Comparison of ENCODE assay signal across 30 cellular contexts in genomic region chr4:164446516-164446915, GRCh38.
DNase-seq lines count a peak whose midpoint lies in the region; ATAC-seq, FAIRE-seq and TF ChIP-seq lines count a peak whose summit lies in the region.
"Had no signal": no experiment of that assay in that cellular context is flagged by ENCODE, and none has a peak within 500 bp of the region (broad histone marks: within the 10 kb centered on the region; RNA-seq: fewer than 3 reads in every experiment).

No MANE protein-coding gene starts in this region.

- no peaks in the 10 kb centered on the region for H3K36me3 Mint-ChIP-seq in MCF 10A (ENCODE audit: insufficient read depth, unreplicated experiment)
- no peaks in the 10 kb centered on the region for H3K36me3 Mint-ChIP-seq in astrocyte (ENCODE audit: low read depth, unreplicated experiment)
- H3K36me3 Mint-ChIP-seq: activated CD8-positive, alpha-beta memory T cell treated with anti-CD3 and anti-CD28 coated beads, Interleukin-2, amount 10 ng/mL, durations not matched to agents 7 days and 5 days; mesothelial cell of epicardium; natural killer cell had no signal

- peak; percentile 23 for DNase-seq in MCF 10A (ENCODE audit: unreplicated experiment)
- DNase-seq in breast epithelium (ENCODE audit: low spot score in 2 of 2), result no peak
- peak; percentile 76 for DNase-seq in astrocyte (ENCODE audit: low read depth)
- peak; percentile 11 to 35 for DNase-seq in foreskin keratinocyte
- no peak for DNase-seq in NCI-H748 treated with DMSO at 0.1 percent for 48 hours (lab: John Stamatoyannopoulos, UW)
- no peak for DNase-seq in NCI-H446 treated with DMSO at 0.1 percent for 48 hours (lab: John Stamatoyannopoulos, UW)
- DNase-seq in coronary artery (ENCODE audit: low spot score), result no peak
- DNase-seq: activated CD4-positive, alpha-beta T cell treated with anti-CD3 and anti-CD28 coated beads for 36 hours; activated CD8-positive, alpha-beta memory T cell treated with anti-CD3 and anti-CD28 coated beads, Interleukin-2, amount 10 ng/mL, durations not matched to agents 7 days and 5 days; activated naive CD4-positive, alpha-beta T cell treated with anti-CD3 and anti-CD28 coated beads, Interleukin-2, amount 50 U/mL, for 16 hours; anterior cingulate cortex; Caco-2; effector CD8-positive, alpha-beta T cell; EL; GM23248; MM.1S; natural killer cell; NCI-H1436 treated with DMSO at 0.1 percent for 48 hours; NCI-H524; pancreas; right lobe of liver; Right ventricle myocardium superior; trophoblast cell had no signal

- H3K27me3 ChIP-seq in breast epithelium, result no peaks in the 10 kb centered on the region
- no peaks in the 10 kb centered on the region for H3K27me3 ChIP-seq in astrocyte (ENCODE audit: insufficient read depth, low read length)
- no peaks in the 10 kb centered on the region for H3K27me3 ChIP-seq in foreskin keratinocyte
- H3K27me3 ChIP-seq: BLaER1, esophagus muscularis mucosa, pancreas, right lobe of liver had no signal

- H3K36me3 ChIP-seq in breast epithelium (no peaks in the 10 kb centered on the region), astrocyte (ENCODE audit: insufficient read depth, low read length) (no peaks in the 10 kb centered on the region)
- H3K36me3 ChIP-seq: BLaER1, esophagus muscularis mucosa, pancreas, right lobe of liver had no signal

- no peaks in the 10 kb centered on the region for H3K9me3 Mint-ChIP-seq in MCF 10A (ENCODE audit: unreplicated experiment)
- H3K9me3 Mint-ChIP-seq in astrocyte (ENCODE audit: unreplicated experiment), result no peaks in the 10 kb centered on the region
- H3K9me3 Mint-ChIP-seq: activated T-helper 1 cell treated with anti-CD3 and anti-CD28 coated beads, Interleukin-12 subunit alpha, Interleukin-12 subunit beta, Interleukin-2, Interleukin-4 antibody, amounts not matched to agents 30 ng/mL and 10 ng/mL and 1 ng/mL, durations not matched to agents 14 hours and 24 hours and 36 hours; mesothelial cell of epicardium had no signal

- H3K79me2 ChIP-seq in astrocyte (ENCODE audit: insufficient read depth, low read length), result no peaks in the 10 kb centered on the region

- no peak for FAIRE-seq in astrocyte (lab: Jason Lieb, UNC)
- FAIRE-seq: A549, GM19239, pancreas had no signal

- H3K4me3 Mint-ChIP-seq in MCF 10A (ENCODE audit: unreplicated experiment) (no peak overlapping the region), astrocyte (ENCODE audit: unreplicated experiment) (no peak overlapping the region)
- H3K4me3 Mint-ChIP-seq: activated CD4-positive, alpha-beta T cell treated with anti-CD3 and anti-CD28 coated beads for 36 hours; activated CD8-positive, alpha-beta memory T cell treated with anti-CD3 and anti-CD28 coated beads, Interleukin-2, amount 10 ng/mL, durations not matched to agents 7 days and 5 days; activated T-helper 1 cell treated with anti-CD3 and anti-CD28 coated beads, Interleukin-12 subunit alpha, Interleukin-12 subunit beta, Interleukin-2, Interleukin-4 antibody, amounts not matched to agents 30 ng/mL and 10 ng/mL and 1 ng/mL, durations not matched to agents 14 hours and 24 hours and 36 hours; mesothelial cell of epicardium; natural killer cell had no signal

- H2AFZ ChIP-seq in astrocyte (ENCODE audit: low read depth, low read length), result no peak overlapping the region
- H2AFZ ChIP-seq: GM23248 had no signal

- H3K27ac Mint-ChIP-seq in MCF 10A (ENCODE audit: low read depth, unreplicated experiment) (no peak overlapping the region), astrocyte (ENCODE audit: unreplicated experiment) (no peak overlapping the region)
- H3K27ac Mint-ChIP-seq: activated CD4-positive, alpha-beta T cell treated with anti-CD3 and anti-CD28 coated beads for 36 hours; activated CD8-positive, alpha-beta memory T cell treated with anti-CD3 and anti-CD28 coated beads, Interleukin-2, amount 10 ng/mL, durations not matched to agents 7 days and 5 days; activated T-helper 1 cell treated with anti-CD3 and anti-CD28 coated beads, Interleukin-12 subunit alpha, Interleukin-12 subunit beta, Interleukin-2, Interleukin-4 antibody, amounts not matched to agents 30 ng/mL and 10 ng/mL and 1 ng/mL, durations not matched to agents 14 hours and 24 hours and 36 hours; mesothelial cell of epicardium; natural killer cell had no signal

- H3K4me1 Mint-ChIP-seq in MCF 10A (ENCODE audit: insufficient read depth, unreplicated experiment) (peaks cover 13% of the 10 kb centered on the region), astrocyte (ENCODE audit: low read depth, unreplicated experiment) (peaks cover 20% of the 10 kb centered on the region)
- H3K4me1 Mint-ChIP-seq: activated CD4-positive, alpha-beta T cell treated with anti-CD3 and anti-CD28 coated beads for 36 hours; activated CD8-positive, alpha-beta memory T cell treated with anti-CD3 and anti-CD28 coated beads, Interleukin-2, amount 10 ng/mL, durations not matched to agents 7 days and 5 days; mesothelial cell of epicardium; natural killer cell had no signal

- intact Hi-C loops in MCF 10A (cut with micrococcal nuclease) (no loop called here), breast epithelium (cut with DNase I; ENCODE audit: low total_unique reads) (no loop called here)

- POLR2A ChIA-PET in MCF 10A (lab: Yijun Ruan, JAX), result no interaction called here

- TF ChIP-seq CTCF in MCF 10A (IDR thresholded peaks at IDR 0.05; ENCODE audit: unreplicated experiment) (no peak), breast epithelium (IDR thresholded peaks at IDR 0.05) (no peak), astrocyte (IDR thresholded peaks at IDR 0.05; ENCODE audit: insufficient read depth, low read depth, low read length) (no peak), foreskin keratinocyte (conservative IDR thresholded peaks at IDR 0.05) (no peak), coronary artery (IDR thresholded peaks at IDR 0.05) (no peak)

- TF ChIP-seq POLR2A in breast epithelium (IDR thresholded peaks at IDR 0.05), result no peak

- BruUV-seq in MCF 10A (replicated peaks; lab: Mats Ljungman, UMichigan), result no TSS peak

- CTCF ChIA-PET in MCF 10A (lab: Yijun Ruan, JAX), result no interaction called here

- H3K9ac ChIP-seq in astrocyte (ENCODE audit: low read length), result no peak overlapping the region
- H3K9ac ChIP-seq: BLaER1, GM23248 had no signal

- H3K27me3 Mint-ChIP-seq in MCF 10A (ENCODE audit: insufficient read depth, unreplicated experiment) (no peaks in the 10 kb centered on the region), astrocyte (ENCODE audit: low read depth, unreplicated experiment) (no peaks in the 10 kb centered on the region)
- H3K27me3 Mint-ChIP-seq: activated CD4-positive, alpha-beta T cell treated with anti-CD3 and anti-CD28 coated beads for 36 hours; activated CD8-positive, alpha-beta memory T cell treated with anti-CD3 and anti-CD28 coated beads, Interleukin-2, amount 10 ng/mL, durations not matched to agents 7 days and 5 days had no signal

- H4K20me1 ChIP-seq in astrocyte (ENCODE audit: insufficient read depth, low read length), result no peaks in the 10 kb centered on the region
- H4K20me1 ChIP-seq: BLaER1 had no signal

- H3K4me2 ChIP-seq in astrocyte (ENCODE audit: low read length), result peak overlapping the region; percentile 10
- H3K4me2 ChIP-seq: A549, BLaER1 had no signal

- no peaks in the 10 kb centered on the region for H3K9me3 ChIP-seq in breast epithelium
- no peaks in the 10 kb centered on the region for H3K9me3 ChIP-seq in astrocyte (ENCODE audit: insufficient read depth, low read depth, low read length)
- H3K9me3 ChIP-seq: A549, Caco-2, esophagus muscularis mucosa, pancreas, right lobe of liver had no signal

- H3K4me3 ChIP-seq in breast epithelium (no peak overlapping the region), astrocyte (ENCODE audit: insufficient read depth, low read depth, low read length) (no peak overlapping the region), coronary artery (no peak overlapping the region)
- H3K4me3 ChIP-seq: A549, BLaER1, esophagus muscularis mucosa, GM23248, pancreas, right lobe of liver had no signal

- ATAC-seq in foreskin keratinocyte (peak; percentile 72), GM21447 (IDR thresholded peaks at IDR 0.05; ENCODE audit: unreplicated experiment) (no peak)
- ATAC-seq: A549; activated CD4-positive, alpha-beta T cell treated with anti-CD3 and anti-CD28 coated beads for 36 hours; activated CD8-positive, alpha-beta memory T cell treated with anti-CD3 and anti-CD28 coated beads, Interleukin-2, amount 10 ng/mL, durations not matched to agents 7 days and 5 days; natural killer cell; pancreas; right lobe of liver had no signal

- H3K27ac ChIP-seq in breast epithelium, result no peak overlapping the region
- H3K27ac ChIP-seq in astrocyte (ENCODE audit: low read depth, low read length), result no peak overlapping the region
- no peak overlapping the region for H3K27ac ChIP-seq in foreskin keratinocyte
- H3K27ac ChIP-seq in coronary artery, result no peak overlapping the region
- H3K27ac ChIP-seq: A549, BLaER1, esophagus muscularis mucosa, GM23248, pancreas, right lobe of liver had no signal

- H3K4me1 ChIP-seq in breast epithelium, result no peaks in the 10 kb centered on the region
- H3K4me1 ChIP-seq in astrocyte (ENCODE audit: insufficient read depth, low read length), result peaks cover 9% of the 10 kb centered on the region
- peaks cover 9% of the 10 kb centered on the region for H3K4me1 ChIP-seq in foreskin keratinocyte
- H3K4me1 ChIP-seq: A549, BLaER1, Caco-2, esophagus muscularis mucosa, pancreas, right lobe of liver had no signal

Comparison
In these comparisons a context has a peak if more than half of its experiments do, and no peak if none do; other contexts are left out.
1. DNase-seq: peak in MCF 10A (single experiment), astrocyte (single experiment) and foreskin keratinocyte (2 of 2); none in breast epithelium (0 of 2), NCI-H748 treated with DMSO at 0.1 percent for 48 hours (single experiment), NCI-H446 treated with DMSO at 0.1 percent for 48 hours (single experiment) and coronary artery (single experiment).